In the genomic region with DNA sequence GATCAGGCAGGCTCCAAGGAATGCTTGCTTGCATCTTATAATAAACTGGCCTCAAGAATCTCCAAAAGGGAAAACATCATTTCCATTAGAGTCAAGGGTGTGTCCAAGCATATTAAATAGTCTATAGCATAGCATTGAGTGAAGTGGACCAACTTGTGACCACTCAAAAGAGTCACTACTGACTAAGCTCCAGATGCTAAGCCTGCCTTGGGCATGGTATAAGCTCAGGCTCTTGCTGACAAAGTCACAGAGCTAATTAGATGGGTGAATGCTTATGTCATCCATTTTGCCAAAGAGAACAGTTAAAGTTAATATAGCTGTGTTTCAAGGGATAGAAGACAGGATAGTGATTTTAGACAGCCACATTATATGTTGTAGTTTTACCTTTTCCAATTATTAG, we compare ENCODE assay signal across 20 cellular contexts.
"Had no signal": no experiment of that assay in that cellular context is flagged by ENCODE, and none has a peak within 500 bp of the region (broad histone marks: within the 10 kb centered on the region; RNA-seq: fewer than 3 reads in every experiment).

No MANE protein-coding gene starts in this region.

- ATAC-seq: activated T-cell treated with anti-CD3 and anti-CD28 coated beads, Interleukin-2, amount 50 U/mL, for 72 hours; gastrocnemius medialis; psoas muscle had no signal

- DNase-seq: activated CD4-positive, alpha-beta memory T cell treated with anti-CD3 and anti-CD28 coated beads, Interleukin-2, amount 10 ng/mL, durations not matched to agents 7 days and 5 days; activated CD4-positive, alpha-beta T cell treated with anti-CD3 and anti-CD28 coated beads, Interleukin-2, amount 10 ng/mL, durations not matched to agents 24 days and 14 days; activated CD4-positive, CD25-positive, alpha-beta regulatory T cell; activated effector memory CD4-positive, alpha-beta T cell treated with anti-CD3 and anti-CD28 coated beads, Interleukin-2, amount 50 U/mL, for 16 hours; activated naive CD4-positive, alpha-beta T cell treated with anti-CD3 and anti-CD28 coated beads, Interleukin-2, amount 10 ng/mL, durations not matched to agents 7 days and 5 days; activated T-cell treated with anti-CD3 and anti-CD28 coated beads, Interleukin-2, amount 50 U/mL, for 72 hours; gastrocnemius medialis; head of caudate nucleus; hypothalamus; ovary; psoas muscle; spleen; stimulated activated CD4-positive, alpha-beta T cell treated with anti-CD3 and anti-CD28 coated beads, Interleukin-4, amount 100 ng/mL, for 1 hour; stimulated activated naive CD4-positive, alpha-beta T cell treated with Interleukin-2 at 50 U/mL for 16 hours; T1000 had no signal

- H3K27ac ChIP-seq: cardiac muscle cell, epithelial cell of prostate, gastrocnemius medialis, neutrophil, ovary, psoas muscle, right atrium auricular region, spleen, thoracic aorta had no signal

- H3K4me1 ChIP-seq: gastrocnemius medialis, psoas muscle, right atrium auricular region, spleen had no signal

- H3K9me3 ChIP-seq: gastrocnemius medialis, neutrophil, ovary, psoas muscle, right atrium auricular region, spleen, thoracic aorta had no signal

- H3K36me3 ChIP-seq: cardiac muscle cell, gastrocnemius medialis, neutrophil, ovary, right atrium auricular region, spleen, thoracic aorta had no signal

- H3K4me3 ChIP-seq: cardiac muscle cell, gastrocnemius medialis, ovary, psoas muscle, right atrium auricular region, spleen, thoracic aorta had no signal

- H3K27me3 ChIP-seq: cardiac muscle cell, gastrocnemius medialis, neutrophil, ovary, right atrium auricular region, spleen had no signal
